27 cellular contexts compared by ENCODE assay signal in genomic region chrX:43566170-43566569, GRCh38.
"Had no signal": no experiment of that assay in that cellular context is flagged by ENCODE, and none has a peak within 500 bp of the region (broad histone marks: within the 10 kb centered on the region; RNA-seq: fewer than 3 reads in every experiment).

No MANE protein-coding gene starts in this region.

- H3K27ac ChIP-seq: epithelial cell of prostate, esophagus muscularis mucosa, heart right ventricle, lower lobe of right lung, neural progenitor cell, psoas muscle, sigmoid colon, spleen, testis, tibial artery had no signal

- H3K9me3 ChIP-seq: esophagus muscularis mucosa, heart right ventricle, lower lobe of right lung, psoas muscle, sigmoid colon, spleen, testis, tibial artery had no signal

- H3K27me3 ChIP-seq: esophagus muscularis mucosa, neural progenitor cell, sigmoid colon, testis, tibial artery had no signal

- H3K4me1 ChIP-seq: heart right ventricle, lower lobe of right lung, neural progenitor cell, psoas muscle, sigmoid colon, spleen, testis, tibial artery had no signal

- ATAC-seq: heart right ventricle; left ventricle myocardium superior; lower lobe of right lung; naive thymus-derived CD4-positive, alpha-beta T cell; psoas muscle; right cardiac atrium; stimulated activated memory B cell treated with anti-CD40 and anti-IgM and Interleukin-4, amounts not matched to agents 10 μg/mL and 1 μg/mL and 100 μg/mL, for 72 hours; stimulated activated naive CD8-positive, alpha-beta T cell treated with anti-CD3 and anti-CD28 coated beads, Interleukin-15, Interleukin-2, amounts not matched to agents 100 U/mL and 50 U/mL, for 24 hours had no signal

- H3K36me3 ChIP-seq: esophagus muscularis mucosa, heart right ventricle, lower lobe of right lung, neural progenitor cell, sigmoid colon, spleen, tibial artery had no signal

- FAIRE-seq: urothelium cell line had no signal

- DNase-seq: cortex of kidney; foreskin melanocyte; glutamatergic neuron; heart right ventricle; hippocampal formation; immature natural killer cell; islet precursor cell; kidney glomerular epithelial cell; left ventricle myocardium superior; lower lobe of right lung; naive thymus-derived CD4-positive, alpha-beta T cell; psoas muscle; right cardiac atrium; sigmoid colon; spleen; stimulated activated CD4-positive, alpha-beta T cell treated with anti-CD3 and anti-CD28 coated beads, Interleukin-4, amount 100 ng/mL, for 4 hours; stimulated activated naive CD8-positive, alpha-beta T cell treated with anti-CD3 and anti-CD28 coated beads, Interleukin-15, Interleukin-2, amounts not matched to agents 100 U/mL and 50 U/mL, for 24 hours; substantia nigra; testis; tibial artery had no signal

- H3K4me3 ChIP-seq: esophagus muscularis mucosa, heart right ventricle, lower lobe of right lung, neural progenitor cell, psoas muscle, sigmoid colon, spleen, testis, tibial artery had no signal

- H3K4me1 Mint-ChIP-seq: immature natural killer cell; naive thymus-derived CD4-positive, alpha-beta T cell; nephron; neural progenitor cell; stimulated activated memory B cell treated with anti-CD40 and anti-IgM and Interleukin-4, amounts not matched to agents 10 μg/mL and 1 μg/mL and 100 μg/mL, for 72 hours had no signal

- H3K27me3 Mint-ChIP-seq: stimulated activated memory B cell treated with anti-CD40 and anti-IgM and Interleukin-4, amounts not matched to agents 10 μg/mL and 1 μg/mL and 100 μg/mL, for 72 hours; type B pancreatic cell had no signal

- H3K36me3 Mint-ChIP-seq: immature natural killer cell; naive thymus-derived CD4-positive, alpha-beta T cell; neural progenitor cell; stimulated activated memory B cell treated with anti-CD40 and anti-IgM and Interleukin-4, amounts not matched to agents 10 μg/mL and 1 μg/mL and 100 μg/mL, for 72 hours; type B pancreatic cell had no signal

- H3K4me3 Mint-ChIP-seq: immature natural killer cell; naive thymus-derived CD4-positive, alpha-beta T cell; nephron; neural progenitor cell; stimulated activated memory B cell treated with anti-CD40 and anti-IgM and Interleukin-4, amounts not matched to agents 10 μg/mL and 1 μg/mL and 100 μg/mL, for 72 hours; type B pancreatic cell had no signal

- H3K9me3 Mint-ChIP-seq: immature natural killer cell; nephron; stimulated activated memory B cell treated with anti-CD40 and anti-IgM and Interleukin-4, amounts not matched to agents 10 μg/mL and 1 μg/mL and 100 μg/mL, for 72 hours; type B pancreatic cell had no signal

- H3K27ac Mint-ChIP-seq: immature natural killer cell; naive thymus-derived CD4-positive, alpha-beta T cell; neural progenitor cell; stimulated activated memory B cell treated with anti-CD40 and anti-IgM and Interleukin-4, amounts not matched to agents 10 μg/mL and 1 μg/mL and 100 μg/mL, for 72 hours; type B pancreatic cell had no signal
